Comparison of ENCODE assay signal across 1 cellular context in the genomic region with DNA sequence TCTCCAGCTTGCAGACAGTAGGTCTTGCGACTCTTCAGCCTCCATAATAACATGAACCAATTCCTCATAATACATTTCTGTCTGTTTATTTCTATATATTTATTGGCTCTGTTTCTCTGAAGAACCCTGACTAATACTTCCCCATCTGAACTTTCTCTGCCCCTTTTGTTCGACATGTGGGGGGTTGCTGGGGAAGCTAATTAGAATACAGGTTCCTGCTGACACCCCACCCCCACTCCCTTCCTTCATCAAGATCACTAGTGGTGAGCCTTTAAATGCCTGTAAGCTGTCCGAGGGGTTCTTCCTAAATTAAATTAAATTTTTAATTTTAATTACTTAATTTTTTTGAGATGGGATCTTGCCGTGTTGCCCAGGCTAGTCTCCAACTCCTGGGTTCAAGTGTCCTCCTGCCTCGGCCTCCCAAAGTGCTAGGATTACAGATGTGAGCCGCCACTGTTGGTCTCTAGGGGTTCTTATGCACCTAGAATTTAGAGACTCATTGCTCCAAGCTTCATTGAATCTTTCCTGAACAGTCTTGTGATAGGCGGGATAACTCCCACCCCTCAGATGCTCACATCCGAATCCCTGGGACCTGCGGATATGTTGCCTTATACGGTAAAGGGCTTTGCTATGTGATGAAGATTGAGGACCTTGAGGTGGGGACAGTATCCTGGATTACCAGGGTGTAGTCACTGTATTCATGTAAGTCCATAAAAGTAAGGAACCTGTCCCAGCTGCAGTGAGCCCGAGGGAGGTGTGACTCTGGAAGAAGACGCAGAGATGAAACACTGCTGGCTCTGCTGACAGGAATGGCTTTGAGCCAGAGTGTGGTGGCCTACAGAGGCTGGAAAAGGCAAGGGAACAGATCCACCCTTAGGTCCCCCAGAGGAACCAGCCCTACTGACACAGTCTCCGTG.
TF ChIP-seq lines count a peak whose summit lies in the region.

No MANE protein-coding gene starts in this region.

TF ChIP-seq in HepG2, 621 proteins besides CTCF, POLR2A, EP300 and RAD21:
- TF ChIP-seq, protein P1, sequence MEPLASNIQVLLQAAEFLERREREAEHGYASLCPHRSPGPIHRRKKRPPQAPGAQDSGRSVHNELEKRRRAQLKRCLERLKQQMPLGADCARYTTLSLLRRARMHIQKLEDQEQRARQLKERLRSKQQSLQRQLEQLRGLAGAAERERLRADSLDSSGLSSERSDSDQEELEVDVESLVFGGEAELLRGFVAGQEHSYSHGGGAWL (CRISPR knock-in tag; IDR thresholded peaks at IDR 0.05): no peak
- TF ChIP-seq, protein P2, sequence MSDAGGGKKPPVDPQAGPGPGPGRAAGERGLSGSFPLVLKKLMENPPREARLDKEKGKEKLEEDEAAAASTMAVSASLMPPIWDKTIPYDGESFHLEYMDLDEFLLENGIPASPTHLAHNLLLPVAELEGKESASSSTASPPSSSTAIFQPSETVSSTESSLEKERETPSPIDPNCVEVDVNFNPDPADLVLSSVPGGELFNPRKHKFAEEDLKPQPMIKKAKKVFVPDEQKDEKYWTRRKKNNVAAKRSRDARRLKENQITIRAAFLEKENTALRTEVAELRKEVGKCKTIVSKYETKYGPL (CRISPR knock-in tag; IDR thresholded peaks at IDR 0.05): no peak
- no peak for TF ChIP-seq ZNF850 (CRISPR knock-in tag; conservative IDR thresholded peaks at IDR 0.05)
- TF ChIP-seq, protein P3, sequence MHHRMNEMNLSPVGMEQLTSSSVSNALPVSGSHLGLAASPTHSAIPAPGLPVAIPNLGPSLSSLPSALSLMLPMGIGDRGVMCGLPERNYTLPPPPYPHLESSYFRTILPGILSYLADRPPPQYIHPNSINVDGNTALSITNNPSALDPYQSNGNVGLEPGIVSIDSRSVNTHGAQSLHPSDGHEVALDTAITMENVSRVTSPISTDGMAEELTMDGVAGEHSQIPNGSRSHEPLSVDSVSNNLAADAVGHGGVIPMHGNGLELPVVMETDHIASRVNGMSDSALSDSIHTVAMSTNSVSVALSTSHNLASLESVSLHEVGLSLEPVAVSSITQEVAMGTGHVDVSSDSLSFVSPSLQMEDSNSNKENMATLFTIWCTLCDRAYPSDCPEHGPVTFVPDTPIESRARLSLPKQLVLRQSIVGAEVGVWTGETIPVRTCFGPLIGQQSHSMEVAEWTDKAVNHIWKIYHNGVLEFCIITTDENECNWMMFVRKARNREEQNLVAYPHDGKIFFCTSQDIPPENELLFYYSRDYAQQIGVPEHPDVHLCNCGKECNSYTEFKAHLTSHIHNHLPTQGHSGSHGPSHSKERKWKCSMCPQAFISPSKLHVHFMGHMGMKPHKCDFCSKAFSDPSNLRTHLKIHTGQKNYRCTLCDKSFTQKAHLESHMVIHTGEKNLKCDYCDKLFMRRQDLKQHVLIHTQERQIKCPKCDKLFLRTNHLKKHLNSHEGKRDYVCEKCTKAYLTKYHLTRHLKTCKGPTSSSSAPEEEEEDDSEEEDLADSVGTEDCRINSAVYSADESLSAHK (CRISPR knock-in tag; IDR thresholded peaks at IDR 0.05; ENCODE audit: borderline replicate concordance): no peak
- 0 out of 2 replicates have a peak, but pooled peaks have one; percentile 24 for TF ChIP-seq ZNF234 (CRISPR knock-in tag; conservative IDR thresholded peaks at IDR 0.05)
- TF ChIP-seq U2AF2 (IDR thresholded peaks at IDR 0.05; ENCODE audit: low read depth, low read length): no peak
- TF ChIP-seq, protein P4, sequence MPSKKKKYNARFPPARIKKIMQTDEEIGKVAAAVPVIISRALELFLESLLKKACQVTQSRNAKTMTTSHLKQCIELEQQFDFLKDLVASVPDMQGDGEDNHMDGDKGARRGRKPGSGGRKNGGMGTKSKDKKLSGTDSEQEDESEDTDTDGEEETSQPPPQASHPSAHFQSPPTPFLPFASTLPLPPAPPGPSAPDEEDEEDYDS (CRISPR knock-in tag; IDR thresholded peaks at IDR 0.05): 0 out of 2 replicates have a peak, but pooled peaks have one; percentile 14
- TF ChIP-seq, protein P5, sequence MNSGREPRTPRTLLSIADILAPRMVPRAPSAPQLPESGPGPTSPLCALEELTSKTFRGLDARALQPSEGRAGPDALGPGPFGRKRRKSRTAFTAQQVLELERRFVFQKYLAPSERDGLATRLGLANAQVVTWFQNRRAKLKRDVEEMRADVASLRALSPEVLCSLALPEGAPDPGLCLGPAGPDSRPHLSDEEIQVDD (CRISPR knock-in tag; IDR thresholded peaks at IDR 0.05; ENCODE audit: borderline replicate concordance): peak; percentile 32; the same call in 1 of the 2 replicates
- 0 out of 2 replicates have a peak, but pooled peaks have one; percentile 4 for TF ChIP-seq KDM2A (CRISPR knock-in tag; IDR thresholded peaks at IDR 0.05; ENCODE audit: borderline replicate concordance, low read depth)
- TF ChIP-seq, protein P6, sequence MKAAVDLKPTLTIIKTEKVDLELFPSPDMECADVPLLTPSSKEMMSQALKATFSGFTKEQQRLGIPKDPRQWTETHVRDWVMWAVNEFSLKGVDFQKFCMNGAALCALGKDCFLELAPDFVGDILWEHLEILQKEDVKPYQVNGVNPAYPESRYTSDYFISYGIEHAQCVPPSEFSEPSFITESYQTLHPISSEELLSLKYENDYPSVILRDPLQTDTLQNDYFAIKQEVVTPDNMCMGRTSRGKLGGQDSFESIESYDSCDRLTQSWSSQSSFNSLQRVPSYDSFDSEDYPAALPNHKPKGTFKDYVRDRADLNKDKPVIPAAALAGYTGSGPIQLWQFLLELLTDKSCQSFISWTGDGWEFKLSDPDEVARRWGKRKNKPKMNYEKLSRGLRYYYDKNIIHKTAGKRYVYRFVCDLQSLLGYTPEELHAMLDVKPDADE (CRISPR knock-in tag; IDR thresholded peaks at IDR 0.05): no peak
- TF ChIP-seq HDAC1 (CRISPR knock-in tag; IDR thresholded peaks at IDR 0.05): 0 out of 2 replicates have a peak, but pooled peaks have one; percentile 6
- no peak for TF ChIP-seq ZC3H4 (CRISPR knock-in tag; IDR thresholded peaks at IDR 0.05; ENCODE audit: borderline replicate concordance)
- TF ChIP-seq, protein P7, sequence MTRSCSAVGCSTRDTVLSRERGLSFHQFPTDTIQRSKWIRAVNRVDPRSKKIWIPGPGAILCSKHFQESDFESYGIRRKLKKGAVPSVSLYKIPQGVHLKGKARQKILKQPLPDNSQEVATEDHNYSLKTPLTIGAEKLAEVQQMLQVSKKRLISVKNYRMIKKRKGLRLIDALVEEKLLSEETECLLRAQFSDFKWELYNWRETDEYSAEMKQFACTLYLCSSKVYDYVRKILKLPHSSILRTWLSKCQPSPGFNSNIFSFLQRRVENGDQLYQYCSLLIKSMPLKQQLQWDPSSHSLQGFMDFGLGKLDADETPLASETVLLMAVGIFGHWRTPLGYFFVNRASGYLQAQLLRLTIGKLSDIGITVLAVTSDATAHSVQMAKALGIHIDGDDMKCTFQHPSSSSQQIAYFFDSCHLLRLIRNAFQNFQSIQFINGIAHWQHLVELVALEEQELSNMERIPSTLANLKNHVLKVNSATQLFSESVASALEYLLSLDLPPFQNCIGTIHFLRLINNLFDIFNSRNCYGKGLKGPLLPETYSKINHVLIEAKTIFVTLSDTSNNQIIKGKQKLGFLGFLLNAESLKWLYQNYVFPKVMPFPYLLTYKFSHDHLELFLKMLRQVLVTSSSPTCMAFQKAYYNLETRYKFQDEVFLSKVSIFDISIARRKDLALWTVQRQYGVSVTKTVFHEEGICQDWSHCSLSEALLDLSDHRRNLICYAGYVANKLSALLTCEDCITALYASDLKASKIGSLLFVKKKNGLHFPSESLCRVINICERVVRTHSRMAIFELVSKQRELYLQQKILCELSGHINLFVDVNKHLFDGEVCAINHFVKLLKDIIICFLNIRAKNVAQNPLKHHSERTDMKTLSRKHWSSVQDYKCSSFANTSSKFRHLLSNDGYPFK (CRISPR knock-in tag; IDR thresholded peaks at IDR 0.05; ENCODE audit: borderline replicate concordance): peak; percentile 50; the same call in 1 of the 2 replicates
- TF ChIP-seq MTA3 (CRISPR knock-in tag; IDR thresholded peaks at IDR 0.05): no peak
- TF ChIP-seq ZBTB38 (CRISPR knock-in tag; IDR thresholded peaks at IDR 0.05): 0 out of 2 replicates have a peak, but pooled peaks have one; percentile 5
- TF ChIP-seq, protein P8, sequence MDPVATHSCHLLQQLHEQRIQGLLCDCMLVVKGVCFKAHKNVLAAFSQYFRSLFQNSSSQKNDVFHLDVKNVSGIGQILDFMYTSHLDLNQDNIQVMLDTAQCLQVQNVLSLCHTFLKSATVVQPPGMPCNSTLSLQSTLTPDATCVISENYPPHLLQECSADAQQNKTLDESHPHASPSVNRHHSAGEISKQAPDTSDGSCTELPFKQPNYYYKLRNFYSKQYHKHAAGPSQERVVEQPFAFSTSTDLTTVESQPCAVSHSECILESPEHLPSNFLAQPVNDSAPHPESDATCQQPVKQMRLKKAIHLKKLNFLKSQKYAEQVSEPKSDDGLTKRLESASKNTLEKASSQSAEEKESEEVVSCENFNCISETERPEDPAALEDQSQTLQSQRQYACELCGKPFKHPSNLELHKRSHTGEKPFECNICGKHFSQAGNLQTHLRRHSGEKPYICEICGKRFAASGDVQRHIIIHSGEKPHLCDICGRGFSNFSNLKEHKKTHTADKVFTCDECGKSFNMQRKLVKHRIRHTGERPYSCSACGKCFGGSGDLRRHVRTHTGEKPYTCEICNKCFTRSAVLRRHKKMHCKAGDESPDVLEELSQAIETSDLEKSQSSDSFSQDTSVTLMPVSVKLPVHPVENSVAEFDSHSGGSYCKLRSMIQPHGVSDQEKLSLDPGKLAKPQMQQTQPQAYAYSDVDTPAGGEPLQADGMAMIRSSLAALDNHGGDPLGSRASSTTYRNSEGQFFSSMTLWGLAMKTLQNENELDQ (CRISPR knock-in tag; IDR thresholded peaks at IDR 0.05; ENCODE audit: borderline replicate concordance): no peak
- TF ChIP-seq, protein P9, sequence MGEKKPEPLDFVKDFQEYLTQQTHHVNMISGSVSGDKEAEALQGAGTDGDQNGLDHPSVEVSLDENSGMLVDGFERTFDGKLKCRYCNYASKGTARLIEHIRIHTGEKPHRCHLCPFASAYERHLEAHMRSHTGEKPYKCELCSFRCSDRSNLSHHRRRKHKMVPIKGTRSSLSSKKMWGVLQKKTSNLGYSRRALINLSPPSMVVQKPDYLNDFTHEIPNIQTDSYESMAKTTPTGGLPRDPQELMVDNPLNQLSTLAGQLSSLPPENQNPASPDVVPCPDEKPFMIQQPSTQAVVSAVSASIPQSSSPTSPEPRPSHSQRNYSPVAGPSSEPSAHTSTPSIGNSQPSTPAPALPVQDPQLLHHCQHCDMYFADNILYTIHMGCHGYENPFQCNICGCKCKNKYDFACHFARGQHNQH (CRISPR knock-in tag; IDR thresholded peaks at IDR 0.05): peak; percentile 16; the same call in 1 of the 2 replicates
